Comparison of ENCODE assay signal across 2 cellular contexts in genomic region chr9:124308606-124309310, GRCh38.
TF ChIP-seq lines count a peak whose summit lies in the region.

No MANE protein-coding gene starts in this region.

TF ChIP-seq in A549, 52 proteins besides CTCF, POLR2A, EP300 and RAD21:
- TF ChIP-seq HOXB5 (CRISPR knock-in tag; IDR thresholded peaks at IDR 0.05) (no peak), ZSCAN20 (CRISPR knock-in tag; IDR thresholded peaks at IDR 0.05) (no peak), POLR2AphosphoS2 (conservative IDR thresholded peaks at IDR 0.05; ENCODE audit: low read length) (no peak), ZC3H11A (IDR thresholded peaks at IDR 0.05) (no peak)

TF ChIP-seq in endothelial cell of umbilical vein, 7 proteins besides CTCF, POLR2A, EP300 and RAD21:
- TF ChIP-seq GATA2 (IDR thresholded peaks at IDR 0.05; ENCODE audit: insufficient read depth, insufficient read length, low read depth, low read length): no peak
- no peak for TF ChIP-seq MYC (IDR thresholded peaks at IDR 0.05; ENCODE audit: low read depth, low read length)
- TF ChIP-seq FOS (IDR thresholded peaks at IDR 0.05; ENCODE audit: borderline replicate concordance, insufficient read depth, low read length): no peak
- no peak for TF ChIP-seq POLR2AphosphoS5 (IDR thresholded peaks at IDR 0.05; ENCODE audit: insufficient read depth, low read depth, low read length)
- TF ChIP-seq MAX (IDR thresholded peaks at IDR 0.05; ENCODE audit: insufficient read depth, insufficient read length): no peak
- TF ChIP-seq EZH2 (IDR thresholded peaks at IDR 0.05; ENCODE audit: borderline replicate concordance, low read depth, low read length, severe bottlenecking): no peak
- no peak for TF ChIP-seq JUN (IDR thresholded peaks at IDR 0.05; ENCODE audit: borderline replicate concordance, insufficient read depth, insufficient read length, low read depth)
